In genomic region chr5:176036391-176036790, GRCh38 we compare ENCODE assay signal across 7 cellular contexts.
A peak's percentile ranks its signal among the peaks of the same experiment; 100 is the strongest.
DNase-seq lines count a peak whose midpoint lies in the region; ATAC-seq and TF ChIP-seq lines count a peak whose summit lies in the region.
"Not testable (repeated sequence)": the region's sequence is repeated elsewhere in the genome, so short reads cannot be mapped to it uniquely, and the experiment has no call there.

No MANE protein-coding gene starts in this region.

- H3K9me3 Mint-ChIP-seq in CD8-positive, alpha-beta memory T cell; T-cell; activated CD4-positive, alpha-beta memory T cell treated with anti-CD3 and anti-CD28 coated beads for 36 hours; activated T-cell treated with anti-CD3 and anti-CD28 coated beads, Interleukin-2, amount 50 U/mL, for 72 hours; activated naive CD8-positive, alpha-beta T cell (ENCODE audit: low read depth); neural progenitor cell: not testable (repeated sequence)

- not testable (repeated sequence) for TF ChIP-seq CTCF in coronary artery (IDR thresholded peaks at IDR 0.05); neural progenitor cell (IDR thresholded peaks at IDR 0.05)

- CTCF ChIA-PET in CD8-positive, alpha-beta memory T cell (lab: Charles Lee); T-cell (lab: Charles Lee); activated CD4-positive, alpha-beta memory T cell treated with anti-CD3 and anti-CD28 coated beads for 36 hours (lab: Charles Lee): not testable (repeated sequence)

- peaks cover 14% of the 10 kb centered on the region for H3K4me1 ChIP-seq in CD8-positive, alpha-beta memory T cell (ENCODE audit: insufficient read depth, low read length)
- H3K4me1 ChIP-seq in neural progenitor cell: not testable (repeated sequence)

- not testable (repeated sequence) for H3K36me3 ChIP-seq in CD8-positive, alpha-beta memory T cell (ENCODE audit: insufficient read depth, low read length); neural progenitor cell

- H3K4me3 Mint-ChIP-seq in CD8-positive, alpha-beta memory T cell: peak overlapping the region in 3 of 7 donors; percentile 38 to 52 (median 46)
- H3K4me3 Mint-ChIP-seq in T-cell (peak overlapping the region; percentile 42 to 76 (median 42)), neural progenitor cell (peak overlapping the region; percentile 46)
- H3K4me3 Mint-ChIP-seq in activated CD4-positive, alpha-beta memory T cell treated with anti-CD3 and anti-CD28 coated beads for 36 hours: peak overlapping the region; percentile 27
- peak overlapping the region; percentile 7 to 60 for H3K4me3 Mint-ChIP-seq in activated T-cell treated with anti-CD3 and anti-CD28 coated beads, Interleukin-2, amount 50 U/mL, for 72 hours
- H3K4me3 Mint-ChIP-seq in activated naive CD8-positive, alpha-beta T cell: peak overlapping the region; percentile 33

- not testable (repeated sequence) for ATAC-seq in T-cell (replicated peaks in 1 of 4); activated T-cell treated with anti-CD3 and anti-CD28 coated beads, Interleukin-2, amount 50 U/mL, for 72 hours (replicated peaks in 1 of 2)

- H3K4me3 ChIP-seq in CD8-positive, alpha-beta memory T cell (ENCODE audit: low read length); coronary artery; neural progenitor cell: not testable (repeated sequence)

- H4K20me1 ChIP-seq in neural progenitor cell (ENCODE audit: low read depth): not testable (repeated sequence)

- not testable (repeated sequence) for H3K27me3 Mint-ChIP-seq in CD8-positive, alpha-beta memory T cell; T-cell; activated CD4-positive, alpha-beta memory T cell treated with anti-CD3 and anti-CD28 coated beads for 36 hours; activated T-cell treated with anti-CD3 and anti-CD28 coated beads, Interleukin-2, amount 50 U/mL, for 72 hours (ENCODE audit: low read depth); activated naive CD8-positive, alpha-beta T cell; neural progenitor cell (ENCODE audit: insufficient read depth, low read depth)

- H3K27me3 ChIP-seq in CD8-positive, alpha-beta memory T cell (ENCODE audit: insufficient read depth, low read length, poor library complexity, severe bottlenecking); neural progenitor cell: not testable (repeated sequence)

- POLR2A ChIA-PET in CD8-positive, alpha-beta memory T cell (lab: Charles Lee); T-cell (lab: Charles Lee); activated CD4-positive, alpha-beta memory T cell treated with anti-CD3 and anti-CD28 coated beads for 36 hours (lab: Charles Lee): not testable (repeated sequence)

- not testable (repeated sequence) for H3K9me3 ChIP-seq in CD8-positive, alpha-beta memory T cell (ENCODE audit: low read length); neural progenitor cell (ENCODE audit: low read depth)

- intact Hi-C loops in activated CD4-positive, alpha-beta memory T cell treated with anti-CD3 and anti-CD28 coated beads for 36 hours (cut with micrococcal nuclease): not testable (repeated sequence)

- not testable (repeated sequence) for H3K4me2 ChIP-seq in neural progenitor cell

- not testable (repeated sequence) for H3F3A ChIP-seq in neural progenitor cell (ENCODE audit: low read depth)

- peak overlapping the region in 7 of 8 donors; percentile 29 to 92 (median 72) for H3K27ac Mint-ChIP-seq in CD8-positive, alpha-beta memory T cell
- H3K27ac Mint-ChIP-seq in T-cell (peak overlapping the region; percentile 90 to 92), neural progenitor cell (peak overlapping the region; percentile 34)
- H3K27ac Mint-ChIP-seq in activated CD4-positive, alpha-beta memory T cell treated with anti-CD3 and anti-CD28 coated beads for 36 hours: peak overlapping the region; percentile 47
- H3K27ac Mint-ChIP-seq in activated T-cell treated with anti-CD3 and anti-CD28 coated beads, Interleukin-2, amount 50 U/mL, for 72 hours: not testable (repeated sequence)
- peak overlapping the region; percentile 82 for H3K27ac Mint-ChIP-seq in activated naive CD8-positive, alpha-beta T cell

- peaks cover 9 to 31% (median 15%) of the 10 kb centered on the region in 3 donors for H3K4me1 Mint-ChIP-seq in CD8-positive, alpha-beta memory T cell
- peaks cover 39 to 52% (median 41%) of the 10 kb centered on the region in 3 donors for H3K4me1 Mint-ChIP-seq in T-cell
- H3K4me1 Mint-ChIP-seq in activated CD4-positive, alpha-beta memory T cell treated with anti-CD3 and anti-CD28 coated beads for 36 hours (ENCODE audit: low read depth): peaks cover 46% of the 10 kb centered on the region
- peaks cover 39% of the 10 kb centered on the region for H3K4me1 Mint-ChIP-seq in activated T-cell treated with anti-CD3 and anti-CD28 coated beads, Interleukin-2, amount 50 U/mL, for 72 hours (ENCODE audit: low read depth)
- H3K4me1 Mint-ChIP-seq in activated naive CD8-positive, alpha-beta T cell (ENCODE audit: low read depth): peaks cover 32% of the 10 kb centered on the region
- H3K4me1 Mint-ChIP-seq in neural progenitor cell: not testable (repeated sequence)

- H2AFZ ChIP-seq in neural progenitor cell (replicated peaks): not testable (repeated sequence)

- H3K9ac ChIP-seq in neural progenitor cell: not testable (repeated sequence)

- not testable (repeated sequence) for H3K27ac ChIP-seq in CD8-positive, alpha-beta memory T cell (ENCODE audit: low read depth, low read length); coronary artery; neural progenitor cell

- H3K79me2 ChIP-seq in neural progenitor cell (ENCODE audit: low read depth): not testable (repeated sequence)

- H3K36me3 Mint-ChIP-seq in CD8-positive, alpha-beta memory T cell; T-cell; activated CD4-positive, alpha-beta memory T cell treated with anti-CD3 and anti-CD28 coated beads for 36 hours; activated T-cell treated with anti-CD3 and anti-CD28 coated beads, Interleukin-2, amount 50 U/mL, for 72 hours (ENCODE audit: insufficient read depth in 2 of 2); activated naive CD8-positive, alpha-beta T cell; neural progenitor cell: not testable (repeated sequence)

- DNase-seq in CD8-positive, alpha-beta memory T cell; T-cell; activated CD4-positive, alpha-beta memory T cell treated with anti-CD3 and anti-CD28 coated beads for 36 hours; activated T-cell treated with anti-CD3 and anti-CD28 coated beads, Interleukin-2, amount 50 U/mL, for 72 hours; neural progenitor cell (ENCODE audit: low spot score): not testable (repeated sequence)
- DNase-seq in coronary artery (ENCODE audit: low spot score): peak; percentile 62
